1 cellular context compared by ENCODE assay signal in the genomic region with DNA sequence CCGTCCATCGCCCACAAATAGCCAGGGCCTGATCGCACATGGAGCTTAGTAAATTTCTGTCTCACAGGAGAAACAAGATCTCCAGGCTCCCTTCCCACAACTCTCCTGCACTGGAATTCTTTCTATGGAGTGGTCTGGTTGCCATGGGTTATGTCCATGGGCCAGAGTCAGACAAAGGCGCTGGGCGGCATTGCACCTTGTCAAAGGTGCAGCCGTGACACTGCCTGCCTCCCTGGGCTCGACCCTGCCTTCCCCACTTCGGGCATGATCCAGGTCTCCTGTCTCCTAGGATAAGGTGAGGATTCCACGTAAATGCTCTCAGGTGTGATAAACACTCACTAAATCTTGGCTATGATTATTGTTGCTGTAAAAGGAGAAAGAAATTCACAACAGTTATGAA.
TF ChIP-seq lines count a peak whose summit lies in the region.

No MANE protein-coding gene starts in this region.

TF ChIP-seq in H1, 55 proteins besides CTCF, POLR2A, EP300 and RAD21 (continued from another document):
- TF ChIP-seq ZNF274 (IDR thresholded peaks at IDR 0.05; ENCODE audit: borderline replicate concordance, extremely low read depth, low read length) = no peak
- TF ChIP-seq SIX5 (IDR thresholded peaks at IDR 0.05; ENCODE audit: low read depth, low read length) = no peak
- no peak for TF ChIP-seq RXRA (IDR thresholded peaks at IDR 0.05; ENCODE audit: insufficient read depth, low read depth, low read length)
- TF ChIP-seq MAFK (IDR thresholded peaks at IDR 0.05; ENCODE audit: low read depth, low read length) = no peak
- TF ChIP-seq BRCA1 (IDR thresholded peaks at IDR 0.05; ENCODE audit: low read depth, low read length) = no peak
- TF ChIP-seq HDAC2 (IDR thresholded peaks at IDR 0.05; ENCODE audit: borderline replicate concordance in 1 of 2, low read depth in 2 of 2, low read length in 2 of 2) = no peak
- TF ChIP-seq GTF2F1 (IDR thresholded peaks at IDR 0.05; ENCODE audit: borderline replicate concordance, low read depth, low read length) = no peak
- TF ChIP-seq FOSL1 (IDR thresholded peaks at IDR 0.05; ENCODE audit: insufficient read depth, low read depth, low read length) = no peak
TF ChIP-seq in H1: peak in this region for 0.
